ENCODE assay signal across 1 cellular context in genomic region chr17:46854515-46854914, GRCh38.
TF ChIP-seq lines count a peak whose summit lies in the region.

No MANE protein-coding gene starts in this region.

TF ChIP-seq in H1, 55 proteins besides CTCF, POLR2A, EP300 and RAD21:
- TF ChIP-seq BACH1 (IDR thresholded peaks at IDR 0.05; ENCODE audit: low read length) (0 out of 2 replicates have a peak, but pooled peaks have one; percentile 27), CBX8 (IDR thresholded peaks at IDR 0.05; ENCODE audit: borderline replicate concordance, low read depth, low read length) (no peak)
